ENCODE assay signal across 8 cellular contexts in genomic region chr16:28823291-28823718, GRCh38.
DNase-seq lines count a peak whose midpoint lies in the region; ATAC-seq and TF ChIP-seq lines count a peak whose summit lies in the region.

No MANE protein-coding gene starts in this region.

- no peak for DNase-seq in adipocyte (ENCODE audit: low read depth)
- peak in 2 of 49 donors; percentile 28 to 55 for DNase-seq in substantia nigra (lab: John Stamatoyannopoulos, UW)
- DNase-seq in SIG-M5 (lab: John Stamatoyannopoulos, UW) = no peak
- DNase-seq in GM10266 (ENCODE audit: extremely low spot score) = no peak

- H3K4me3 ChIP-seq in adipocyte (ENCODE audit: low read length) (peak overlapping the region; percentile 99), iPS-20b (ENCODE audit: low read length) (peak overlapping the region; percentile 95)

- H3K36me3 ChIP-seq in adipocyte (ENCODE audit: control insufficient read depth, insufficient read depth, low read length, severe bottlenecking) = peaks cover 32% of the 10 kb centered on the region
- H3K36me3 ChIP-seq in iPS-20b (ENCODE audit: insufficient read depth, low read depth, low read length) = peaks cover 39% of the 10 kb centered on the region

- H3K27me3 ChIP-seq in adipocyte (replicated peaks; ENCODE audit: control insufficient read depth, insufficient read depth, low read length) (no peaks in the 10 kb centered on the region), iPS-20b (ENCODE audit: insufficient read depth, low read length) (no peaks in the 10 kb centered on the region)

- H3K4me1 ChIP-seq in adipocyte (ENCODE audit: control insufficient read depth, insufficient read depth, low read length) (peaks cover 32% of the 10 kb centered on the region), iPS-20b (ENCODE audit: insufficient read depth, low read length) (peaks cover 7% of the 10 kb centered on the region)

- H3K9me3 ChIP-seq in adipocyte (ENCODE audit: control insufficient read depth, low read length) (no peaks in the 10 kb centered on the region), iPS-20b (ENCODE audit: insufficient read depth, low read depth, low read length) (no peaks in the 10 kb centered on the region)

- TF ChIP-seq CTCF in GM10266 (IDR thresholded peaks at IDR 0.05; ENCODE audit: control insufficient read depth, insufficient read depth, low read depth, missing control alignments) = no peak

- peak overlapping the region; percentile 100 for H3K9ac ChIP-seq in adipocyte (ENCODE audit: low read length)
- H3K9ac ChIP-seq in iPS-20b (ENCODE audit: low read depth, low read length) = peak overlapping the region; percentile 73

- H3K27ac ChIP-seq in iPS-20b (ENCODE audit: low read length) (no peak overlapping the region), substantia nigra (ENCODE audit: low read depth, low read length, poor library complexity, severe bottlenecking) (peak overlapping the region; percentile 82)

- ATAC-seq in GM18873 (IDR thresholded peaks at IDR 0.05; ENCODE audit: low FRiP score, unreplicated experiment) = peak; percentile 19
- peak; percentile 18 for ATAC-seq in HG03103 (IDR thresholded peaks at IDR 0.05; ENCODE audit: low read depth, unreplicated experiment)
- ATAC-seq in HG02885 (IDR thresholded peaks at IDR 0.05; ENCODE audit: poor library complexity, unreplicated experiment) = no peak
